ENCODE assay signal across 13 cellular contexts in the genomic region with DNA sequence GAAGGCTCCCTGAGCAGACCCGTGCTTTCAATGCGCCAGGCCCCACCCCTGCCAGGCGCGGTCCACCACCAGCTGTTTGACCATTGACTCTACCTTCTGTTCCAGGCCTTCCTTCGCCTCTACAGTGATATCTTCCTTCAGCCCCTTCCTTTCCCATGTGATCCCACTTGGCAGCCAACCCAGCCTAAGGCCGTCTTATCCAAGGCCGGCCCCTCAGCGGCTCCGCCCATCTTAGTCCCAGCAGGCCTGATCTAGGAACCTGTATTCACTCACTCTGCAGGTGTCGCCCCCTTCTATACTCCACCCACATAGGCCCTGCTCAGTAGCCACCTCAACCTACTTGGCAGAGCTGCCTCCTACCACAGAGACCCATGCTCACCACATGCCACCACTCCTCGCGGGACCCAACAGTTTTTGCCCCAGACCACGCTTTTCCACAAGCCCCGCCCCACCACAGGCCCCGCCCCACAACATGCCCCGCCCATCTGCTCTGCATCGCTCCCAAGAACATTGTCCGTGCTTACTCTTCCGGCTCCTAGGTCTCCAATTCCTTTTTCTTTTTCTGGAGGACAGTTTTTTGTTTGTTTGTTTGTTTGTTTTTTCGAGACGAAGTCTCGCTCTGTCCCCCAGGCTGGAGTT. TPM values are rescaled to one million over a fixed set of nuclear protein-coding genes. Genes with fewer than 3 reads are reported as not detected.
DNase-seq lines count a peak whose midpoint lies in the region; ATAC-seq and TF ChIP-seq lines count a peak whose summit lies in the region.
"Had no signal": no experiment of that assay in that cellular context is flagged by ENCODE, and none has a peak within 500 bp of the region (broad histone marks: within the 10 kb centered on the region; RNA-seq: fewer than 3 reads in every experiment).

No MANE protein-coding gene starts in this region.

- no peaks in the 10 kb centered on the region for H3K9me3 ChIP-seq in Caco-2

- H3K27me3 Mint-ChIP-seq in Caco-2 (ENCODE audit: insufficient read depth, unreplicated experiment) (no peaks in the 10 kb centered on the region), nephron (ENCODE audit: low read depth) (peaks cover 20% of the 10 kb centered on the region)
- H3K27me3 Mint-ChIP-seq in central memory CD8-positive, alpha-beta T cell: peaks cover 9% of the 10 kb centered on the region

- H3K27ac ChIP-seq in foreskin keratinocyte: no peak overlapping the region

- no peak overlapping the region for H3K4me3 ChIP-seq in Caco-2 (ENCODE audit: low read depth, low read length)
- peak overlapping the region; percentile 29 for H3K4me3 ChIP-seq in H7 (ENCODE audit: insufficient read depth, low read depth, low read length)

- no peak overlapping the region for H3K4me3 Mint-ChIP-seq in Caco-2 (ENCODE audit: unreplicated experiment)
- peak overlapping the region; percentile 9 for H3K4me3 Mint-ChIP-seq in central memory CD8-positive, alpha-beta T cell
- peak overlapping the region; percentile 76 to 93 (median 82) for H3K4me3 Mint-ChIP-seq in nephron

- no peak for ATAC-seq in central memory CD8-positive, alpha-beta T cell (replicated peaks; ENCODE audit: extremely low read depth, poor library complexity, severe bottlenecking)
- ATAC-seq in foreskin keratinocyte: no peak
- no peak for ATAC-seq in HG03196 (IDR thresholded peaks at IDR 0.05; ENCODE audit: unreplicated experiment)
- no peak for ATAC-seq in HG02763 (IDR thresholded peaks at IDR 0.05; ENCODE audit: unreplicated experiment)
- ATAC-seq: left colon; stimulated activated memory B cell treated with anti-CD40 and anti-IgM and Interleukin-4, amounts not matched to agents 10 μg/mL and 1 μg/mL and 100 μg/mL, for 72 hours had no signal

- H3K4me1 Mint-ChIP-seq in Caco-2 (ENCODE audit: low read depth, unreplicated experiment) (peaks cover 41% of the 10 kb centered on the region), nephron (peaks cover 17% of the 10 kb centered on the region)
- peaks cover 16% of the 10 kb centered on the region for H3K4me1 Mint-ChIP-seq in central memory CD8-positive, alpha-beta T cell

- TF ChIP-seq CTCF in Caco-2 (IDR thresholded peaks at IDR 0.05; ENCODE audit: insufficient read depth in 1 of 2, low read depth in 1 of 2, low read length in 1 of 2, severe bottlenecking in 1 of 2, unreplicated experiment in 1 of 2) (no peak), nephron (IDR thresholded peaks at IDR 0.05; ENCODE audit: unreplicated experiment in 3 of 3) (no peak), foreskin keratinocyte (conservative IDR thresholded peaks at IDR 0.05) (no peak)

- H3K9me3 Mint-ChIP-seq in Caco-2 (ENCODE audit: unreplicated experiment): no peaks in the 10 kb centered on the region
- no peaks in the 10 kb centered on the region for H3K9me3 Mint-ChIP-seq in central memory CD8-positive, alpha-beta T cell
- H3K9me3 Mint-ChIP-seq in nephron: peaks cover 3% of the 10 kb centered on the region

- POLR2A ChIA-PET in Caco-2 (lab: Charles Lee): no interaction called here

- H3K27me3 ChIP-seq in Caco-2 (replicated peaks; ENCODE audit: control insufficient read depth, insufficient read depth, low read length) (no peaks in the 10 kb centered on the region), H7 (ENCODE audit: control insufficient read depth, insufficient read depth, low read length) (peaks cover 23% of the 10 kb centered on the region), foreskin keratinocyte (no peaks in the 10 kb centered on the region)

- peak in 1 of 2 experiments; percentile 51 for DNase-seq in Caco-2
- peak; percentile 95 for DNase-seq in H7
- DNase-seq in central memory CD8-positive, alpha-beta T cell (ENCODE audit: low spot score in 2 of 2): no peak
- no peak for DNase-seq in foreskin keratinocyte
- DNase-seq: activated CD4-positive, alpha-beta T cell treated with anti-CD3 and anti-CD28 coated beads, Interleukin-2, amount 50 U/mL, for 4 hours; left colon; stimulated activated CD4-positive, alpha-beta T cell treated with anti-CD3 and anti-CD28 coated beads, Interleukin-1b, Interleukin-23, amount 100 ng/mL, for 48 hours had no signal

- H3K4me1 ChIP-seq in Caco-2 (peaks cover 22% of the 10 kb centered on the region), foreskin keratinocyte (peaks cover 10% of the 10 kb centered on the region)

- CTCF ChIA-PET in Caco-2 (lab: Charles Lee): interaction anchor here (1.7 to 2.9 kb wide), 2 partner anchors 13 to 24 kb away, joined by 10 to 37 read pairs; no protein-coding TSS in a partner anchor

- H3K36me3 Mint-ChIP-seq in Caco-2 (ENCODE audit: insufficient read depth, unreplicated experiment) (peaks cover 26% of the 10 kb centered on the region), nephron (ENCODE audit: low read depth) (peaks cover 4% of the 10 kb centered on the region)
- H3K36me3 Mint-ChIP-seq in central memory CD8-positive, alpha-beta T cell (ENCODE audit: insufficient read depth): peaks cover 3% of the 10 kb centered on the region
- H3K36me3 Mint-ChIP-seq: stimulated activated memory B cell treated with anti-CD40 and anti-IgM and Interleukin-4, amounts not matched to agents 10 μg/mL and 1 μg/mL and 100 μg/mL, for 72 hours had no signal

- no TSS peak for BruUV-seq in Caco-2 (replicated peaks; lab: Mats Ljungman, UMichigan)

- H3K36me3 ChIP-seq in Caco-2 (ENCODE audit: control insufficient read depth, insufficient read depth, low read length) (no peaks in the 10 kb centered on the region), H7 (replicated peaks; ENCODE audit: control insufficient read depth, insufficient read depth, low read length) (no peaks in the 10 kb centered on the region)

- H3K27ac Mint-ChIP-seq in Caco-2 (ENCODE audit: unreplicated experiment) (peak overlapping the region; percentile 77), nephron (peak overlapping the region in 2 of 3 experiments; percentile 35 to 68)
- no peak overlapping the region for H3K27ac Mint-ChIP-seq in central memory CD8-positive, alpha-beta T cell (ENCODE audit: low read depth)
- H3K27ac Mint-ChIP-seq: stimulated activated memory B cell treated with anti-CD40 and anti-IgM and Interleukin-4, amounts not matched to agents 10 μg/mL and 1 μg/mL and 100 μg/mL, for 72 hours had no signal

- intact Hi-C loops in Caco-2 (cut with micrococcal nuclease; ENCODE audit: unreplicated experiment): no loop called here

RNA-seq across cellular contexts. Expression of gene RASIP1, which starts 2.9 kb away (rescaled TPM):
- total RNA-seq in Caco-2 (2022) (5.4 and 5.9 TPM in 2 replicates), foreskin keratinocyte (11.3 and 12.6 TPM in 2 replicates)
- total RNA-seq in H7 (2014; rRNA removed; shearing (Covaris generic)): 4.5 and 4.6 TPM in 2 replicates
- 16.0 and 18.4 TPM in 2 replicates for polyA plus RNA-seq in foreskin keratinocyte

RNA-seq across cellular contexts. Expression of gene IZUMO1, which starts 9.2 kb away (rescaled TPM):
- total RNA-seq in Caco-2 (2022) (8.9 and 10.3 TPM in 2 replicates), foreskin keratinocyte (0.28 and 0.58 TPM in 2 replicates)
- total RNA-seq in H7 (2014; rRNA removed; shearing (Covaris generic)): 0.18 and 0.24 TPM in 2 replicates
- 0.07 and 0.18 TPM in 2 replicates for polyA plus RNA-seq in foreskin keratinocyte
- total RNA-seq: Daoy, frontal cortex, left colon had no signal

RNA-seq across cellular contexts. Expression of gene FUT1, which starts 15.0 kb away (rescaled TPM):
- total RNA-seq in Caco-2 (2022) (26.1 and 30.5 TPM in 2 replicates), foreskin keratinocyte (8.0 and 8.2 TPM in 2 replicates)
- 6.1 and 8.2 TPM in 2 replicates for total RNA-seq in H7 (2014; rRNA removed; shearing (Covaris generic))
- polyA plus RNA-seq in foreskin keratinocyte: 3.9 and 4.0 TPM in 2 replicates
- total RNA-seq: Daoy had no signal

RNA-seq across cellular contexts. Expression of gene FGF21, which starts 17.8 kb away (rescaled TPM):
- total RNA-seq in Caco-2 (2022): 1.9 and 3.0 TPM in 2 replicates
- total RNA-seq in H7 (2014; rRNA removed; shearing (Covaris generic)): 0.35 TPM in 1 of 2 replicates, not detected in the other
- total RNA-seq in foreskin keratinocyte: not detected in 2 replicates
- polyA plus RNA-seq in foreskin keratinocyte: not detected in 2 replicates
- total RNA-seq: Daoy, frontal cortex, left colon had no signal

RNA-seq across cellular contexts. Expression of gene MAMSTR, which starts 18.0 kb away (rescaled TPM):
- total RNA-seq in Caco-2 (2022) (1.7 and 1.9 TPM in 2 replicates), foreskin keratinocyte (1.5 and 2.1 TPM in 2 replicates)
- total RNA-seq in H7 (2014; rRNA removed; shearing (Covaris generic)): 1.7 and 2.4 TPM in 2 replicates
- polyA plus RNA-seq in foreskin keratinocyte: 2.6 and 3.8 TPM in 2 replicates
